Comparison of ENCODE assay signal across 23 cellular contexts in genomic region chr12:102390068-102390467, GRCh38.
DNase-seq lines count a peak whose midpoint lies in the region; ATAC-seq, FAIRE-seq and TF ChIP-seq lines count a peak whose summit lies in the region.
"Had no signal": no experiment of that assay in that cellular context is flagged by ENCODE, and none has a peak within 500 bp of the region (broad histone marks: within the 10 kb centered on the region; RNA-seq: fewer than 3 reads in every experiment).

No MANE protein-coding gene starts in this region.

- 2% methylated on average over 4 of the region's 4 CpGs for WGBS in GM12878 (ENCODE audit: insufficient coverage, insufficient replicate concordance, low lambda C conversion rate, missing lambda C conversion rate)

- H2AFZ ChIP-seq in GM12878 (ENCODE audit: control insufficient read depth, low read depth, low read length): no peak overlapping the region

- no peak overlapping the region for H3K4me3 ChIP-seq in GM12865 (ENCODE audit: low read depth, low read length)
- no peak overlapping the region for H3K4me3 ChIP-seq in GM12878
- H3K4me3 ChIP-seq in Caco-2 (ENCODE audit: low read depth, low read length): no peak overlapping the region
- H3K4me3 ChIP-seq: A549; BLaER1 treated with 17β-estradiol and CSF1 and Interleukin-3, amounts not matched to agents 10 nM and 100 nM; HAP-1 had no signal

- H3K9me3 ChIP-seq in GM12878 (replicated peaks; ENCODE audit: control insufficient read depth, insufficient read depth, low read length): no peaks in the 10 kb centered on the region
- no peaks in the 10 kb centered on the region for H3K9me3 ChIP-seq in Caco-2
- H3K9me3 ChIP-seq: BE2C, HAP-1 had no signal

- peaks cover 14% of the 10 kb centered on the region for H3K4me1 Mint-ChIP-seq in Caco-2 (ENCODE audit: low read depth, unreplicated experiment)
- H3K4me1 Mint-ChIP-seq: CD4-positive, alpha-beta memory T cell had no signal

- intact Hi-C loops in GM12878 (cut with micrococcal nuclease; ENCODE audit: unreplicated experiment) (no loop called here), Caco-2 (cut with micrococcal nuclease; ENCODE audit: unreplicated experiment) (no loop called here)

- no peak for FAIRE-seq in GM12878 (lab: Jason Lieb, UNC)
- FAIRE-seq: A549, GM12892, GM19239, H54 had no signal

- no peaks in the 10 kb centered on the region for H4K20me1 ChIP-seq in GM12878 (ENCODE audit: control insufficient read depth, insufficient read depth)
- H4K20me1 ChIP-seq: BLaER1 treated with 17β-estradiol and CSF1 and Interleukin-3, amounts not matched to agents 10 nM and 100 nM had no signal

- no peak for TF ChIP-seq POLR2A in GM12878 (IDR thresholded peaks at IDR 0.05; ENCODE audit: low read depth, low read length)

- SMC1A ChIA-PET in GM12878 (lab: Charles Lee; ENCODE audit: uncharacterized antibody, unreplicated experiment): interaction anchor here (1.2 kb wide), 1 partner anchor 11 kb away, joined by 3 read pairs; no protein-coding TSS in a partner anchor

- TF ChIP-seq RAD21 in GM12878 (IDR thresholded peaks at IDR 0.05; ENCODE audit: insufficient read depth, low read depth, low read length): no peak

- H3K4me1 ChIP-seq in GM12878 (ENCODE audit: control insufficient read depth, insufficient read depth, low read length) (no peaks in the 10 kb centered on the region), Caco-2 (peaks cover 12% of the 10 kb centered on the region)
- H3K4me1 ChIP-seq: A549; BE2C; BLaER1 treated with 17β-estradiol and CSF1 and Interleukin-3, amounts not matched to agents 10 nM and 100 nM; HAP-1 had no signal

- ATAC-seq in GM18520 (IDR thresholded peaks at IDR 0.05; ENCODE audit: unreplicated experiment) (peak; percentile 71), HG02870 (IDR thresholded peaks at IDR 0.05; ENCODE audit: unreplicated experiment) (peak; percentile 57), GM12878 (peak; percentile 44; the same call in 2 of the 3 replicates)
- ATAC-seq: A549 had no signal

- no peak overlapping the region for H3K27ac ChIP-seq in GM12878 (ENCODE audit: control insufficient read depth, insufficient read depth)
- H3K27ac ChIP-seq: A549; BLaER1 treated with 17β-estradiol and CSF1 and Interleukin-3, amounts not matched to agents 10 nM and 100 nM had no signal

- H3K9me3 Mint-ChIP-seq in Caco-2 (ENCODE audit: unreplicated experiment): peaks cover 21% of the 10 kb centered on the region
- H3K9me3 Mint-ChIP-seq: HFFc6 had no signal

- H3K79me2 ChIP-seq in GM12878 (ENCODE audit: control insufficient read depth, insufficient read depth, low read length): no peaks in the 10 kb centered on the region

- no TSS peak for BruUV-seq in GM12878 (replicated peaks; lab: Mats Ljungman, UMichigan)
- no TSS peak for BruUV-seq in Caco-2 (replicated peaks; lab: Mats Ljungman, UMichigan)

- H3K4me2 ChIP-seq in GM12878 (ENCODE audit: control insufficient read depth, insufficient read depth): no peak overlapping the region
- H3K4me2 ChIP-seq: A549; BLaER1 treated with 17β-estradiol and CSF1 and Interleukin-3, amounts not matched to agents 10 nM and 100 nM had no signal

- TF ChIP-seq CTCF in GM12865 (IDR thresholded peaks at IDR 0.05; ENCODE audit: insufficient read depth, low read depth, low read length, missing control alignments): no peak
- TF ChIP-seq CTCF in GM12878 (IDR thresholded peaks at IDR 0.05 in 2 of 3, conservative IDR thresholded peaks at IDR 0.05 in 1 of 3; ENCODE audit: control insufficient read depth in 2 of 3, extremely low read depth in 1 of 3, insufficient read depth in 1 of 3, low read depth in 3 of 3, low read length in 3 of 3): no peak
- no peak for TF ChIP-seq CTCF in Caco-2 (IDR thresholded peaks at IDR 0.05; ENCODE audit: insufficient read depth in 1 of 2, low read depth in 1 of 2, low read length in 1 of 2, severe bottlenecking in 1 of 2, unreplicated experiment in 1 of 2)

- no peak for TF ChIP-seq EP300 in GM12878 (IDR thresholded peaks at IDR 0.05; ENCODE audit: borderline replicate concordance in 1 of 2, control insufficient read depth in 1 of 2, low read depth in 2 of 2, low read length in 2 of 2)

- no peaks in the 10 kb centered on the region for H3K36me3 ChIP-seq in GM12878 (ENCODE audit: control insufficient read depth in 2 of 2, insufficient read depth in 2 of 2, low read length in 1 of 2)
- H3K36me3 ChIP-seq in Caco-2 (ENCODE audit: control insufficient read depth, insufficient read depth, low read length): no peaks in the 10 kb centered on the region
- H3K36me3 ChIP-seq: BE2C; BLaER1 treated with 17β-estradiol and CSF1 and Interleukin-3, amounts not matched to agents 10 nM and 100 nM; HAP-1 had no signal

- no peak overlapping the region for H3K27ac Mint-ChIP-seq in Caco-2 (ENCODE audit: unreplicated experiment)
- H3K27ac Mint-ChIP-seq: CD4-positive, alpha-beta memory T cell; HFFc6 had no signal

- in situ Hi-C loops in GM12878 (cut with MboI): no loop called here

- no peak overlapping the region for H3K4me3 Mint-ChIP-seq in Caco-2 (ENCODE audit: unreplicated experiment)
- H3K4me3 Mint-ChIP-seq: CD4-positive, alpha-beta memory T cell; HFFc6 had no signal

- H3K27me3 ChIP-seq in GM12878 (replicated peaks in 1 of 2; ENCODE audit: control insufficient read depth in 2 of 2, insufficient read depth in 2 of 2, low read length in 1 of 2): no peaks in the 10 kb centered on the region
- H3K27me3 ChIP-seq in Caco-2 (replicated peaks; ENCODE audit: control insufficient read depth, insufficient read depth, low read length): no peaks in the 10 kb centered on the region
- H3K27me3 ChIP-seq: BE2C; BLaER1 treated with 17β-estradiol and CSF1 and Interleukin-3, amounts not matched to agents 10 nM and 100 nM had no signal

- H3K9ac ChIP-seq in GM12878 (ENCODE audit: control insufficient read depth, insufficient read depth, low read length): no peak overlapping the region
- H3K9ac ChIP-seq: BLaER1 treated with 17β-estradiol and CSF1 and Interleukin-3, amounts not matched to agents 10 nM and 100 nM had no signal

- no peaks in the 10 kb centered on the region for H3K36me3 Mint-ChIP-seq in Caco-2 (ENCODE audit: insufficient read depth, unreplicated experiment)
- H3K36me3 Mint-ChIP-seq: CD4-positive, alpha-beta memory T cell had no signal

- DNase-seq in GM12865 (ENCODE audit: low read depth) (peak; percentile 12), GM12878 (ENCODE audit: low read depth, low spot score) (no peak), C1 segment of cervical spinal cord (lab: John Stamatoyannopoulos, UW) (no peak), Caco-2 (no peak), medulla oblongata (ENCODE audit: extremely low spot score) (no peak)
- DNase-seq: 8988T; ACHN; AML-193; BE2C; CD4-positive, alpha-beta memory T cell; COR-L47; DMS153; DND-41; GOT3; HFFc6 had no signal

- CTCF ChIA-PET in GM12878 (lab: Yijun Ruan, JAX) (no interaction called here), Caco-2 (lab: Charles Lee) (no interaction called here)

- no peaks in the 10 kb centered on the region for H3K27me3 Mint-ChIP-seq in Caco-2 (ENCODE audit: insufficient read depth, unreplicated experiment)

- RAD21 ChIA-PET in GM12878 (lab: Charles Lee; ENCODE audit: unreplicated experiment): no interaction called here

- POLR2A ChIA-PET in GM12878 (lab: Charles Lee): no interaction called here
- POLR2A ChIA-PET in Caco-2 (lab: Charles Lee): no interaction called here

TF ChIP-seq in GM12878, 131 proteins besides CTCF, POLR2A, EP300 and RAD21:
- TF ChIP-seq JUNB (IDR thresholded peaks at IDR 0.05) (no peak), TCF12 (IDR thresholded peaks at IDR 0.05; ENCODE audit: low read depth, low read length) (no peak), CEBPB (IDR thresholded peaks at IDR 0.05; ENCODE audit: borderline replicate concordance in 1 of 2, low read depth in 2 of 2, low read length in 2 of 2) (no peak), BHLHE40 (IDR thresholded peaks at IDR 0.05; ENCODE audit: borderline replicate concordance in 1 of 2, low read depth in 2 of 2, low read length in 1 of 2) (peak in 1 of 2 experiments; percentile 11; a peak in 1 of 4 replicates), EGR1 (IDR thresholded peaks at IDR 0.05; ENCODE audit: borderline replicate concordance in 1 of 2, low read depth in 2 of 2, low read length in 2 of 2) (no peak), ASH2L (IDR thresholded peaks at IDR 0.05; ENCODE audit: borderline replicate concordance, low read depth) (no peak), RUNX3 (IDR thresholded peaks at IDR 0.05; ENCODE audit: low read length) (peak; percentile 68), ATF3 (IDR thresholded peaks at IDR 0.05; ENCODE audit: borderline replicate concordance, extremely low read depth, low read depth, low read length) (no peak)
TF ChIP-seq in GM12878: peak in this region for 2.
